ENCODE assay signal across 9 cellular contexts in genomic region chr11:9615031-9615451, GRCh38. TPM values are rescaled to one million over a fixed set of nuclear protein-coding genes. Genes with fewer than 3 reads are reported as not detected.
DNase-seq lines count a peak whose midpoint lies in the region; ATAC-seq, FAIRE-seq and TF ChIP-seq lines count a peak whose summit lies in the region.
"Had no signal": no experiment of that assay in that cellular context is flagged by ENCODE, and none has a peak within 500 bp of the region (broad histone marks: within the 10 kb centered on the region; RNA-seq: fewer than 3 reads in every experiment).

No MANE protein-coding gene starts in this region.

- peak; percentile 78 for DNase-seq in GM13977 (ENCODE audit: low spot score)
- no peak for DNase-seq in coronary artery (ENCODE audit: low spot score)
- DNase-seq in sigmoid colon = no peak
- no peak for DNase-seq in D721Med (ENCODE audit: insufficient read length, low spot score)
- DNase-seq in activated effector memory CD4-positive, alpha-beta T cell treated with anti-CD3 and anti-CD28 coated beads, Interleukin-2, amount 50 U/mL, for 16 hours = no peak
- DNase-seq in activated CD8-positive, alpha-beta memory T cell treated with anti-CD3 and anti-CD28 coated beads for 24 hours = no peak

- H3K36me3 ChIP-seq in HUES48 (ENCODE audit: control insufficient read depth, insufficient read depth, low read length) = no peaks in the 10 kb centered on the region
- H3K36me3 ChIP-seq in sigmoid colon = no peaks in the 10 kb centered on the region

- in situ Hi-C loops in GM13977 (cut with MboI; ENCODE audit: low pct_unique_long_range_greater_than_20kb, low sequenced_read_pairs, unreplicated experiment) = loop anchor here (10.0 kb wide), 1 partner anchor 110 kb away; no protein-coding TSS in a partner anchor

- H3K9me3 ChIP-seq in HUES48 (ENCODE audit: control insufficient read depth, insufficient read depth, low read length) = no peaks in the 10 kb centered on the region
- no peaks in the 10 kb centered on the region for H3K9me3 ChIP-seq in sigmoid colon

- H3K4me3 ChIP-seq in HUES48 (ENCODE audit: low read depth, low read length) (peak overlapping the region; percentile 62), coronary artery (peak overlapping the region; percentile 68), sigmoid colon (peak overlapping the region in 1 of 4 donors; percentile 60)

- no peak overlapping the region for H3K9ac ChIP-seq in HUES48 (ENCODE audit: low read depth, low read length)

- no peak overlapping the region for H3K27ac ChIP-seq in HUES48 (ENCODE audit: low read depth, low read length)
- H3K27ac ChIP-seq in coronary artery = peak overlapping the region; percentile 95 to 97
- H3K27ac ChIP-seq in sigmoid colon = peak overlapping the region; percentile 90 to 98 (median 98)

- H3K4me1 ChIP-seq in HUES48 (ENCODE audit: control insufficient read depth, insufficient read depth, low read length) (peaks cover 24% of the 10 kb centered on the region), sigmoid colon (peaks cover 0 to 26% (median 18%) of the 10 kb centered on the region in 4 donors)

- H3K27me3 ChIP-seq in HUES48 (ENCODE audit: control insufficient read depth, insufficient read depth, low read length) = no peaks in the 10 kb centered on the region
- no peaks in the 10 kb centered on the region for H3K27me3 ChIP-seq in sigmoid colon

- TF ChIP-seq EP300 in sigmoid colon (IDR thresholded peaks at IDR 0.05) = no peak

- intact Hi-C loops in sigmoid colon (cut with DNase I) = loop anchor here (2.0 to 10.0 kb wide), 3 partner anchors 48 to 360 kb away; no protein-coding TSS in a partner anchor

- TF ChIP-seq POLR2A in sigmoid colon (IDR thresholded peaks at IDR 0.05) = no peak

- peak; percentile 42 for ATAC-seq in GM21526 (IDR thresholded peaks at IDR 0.05; ENCODE audit: low FRiP score, unreplicated experiment)

- 66 to 67% methylated on average over 2 of the region's 2 CpGs for WGBS in sigmoid colon, 2 donors

- FAIRE-seq in D721Med (lab: Jason Lieb, UNC) = no peak
- FAIRE-seq: TTC549 had no signal

- TF ChIP-seq CTCF in GM13977 (IDR thresholded peaks at IDR 0.05; ENCODE audit: extremely low read depth, insufficient read depth, missing control alignments) (no peak), coronary artery (IDR thresholded peaks at IDR 0.05) (no peak), sigmoid colon (IDR thresholded peaks at IDR 0.05) (no peak), D721Med (IDR thresholded peaks at IDR 0.05; ENCODE audit: insufficient read depth, missing control alignments) (no peak)

RNA-seq across cellular contexts. Expression of gene WEE1, which starts 41.6 kb away (rescaled TPM):
- 10 to 100 TPM; 32.4 to 38.8 (median 35.0) TPM for total RNA-seq in sigmoid colon
- 10 to 100 TPM in 2 of 3 donors, 1 to 10 TPM in 1; 8.4 to 11.1 (median 10.0) TPM for polyA plus RNA-seq in sigmoid colon

RNA-seq across cellular contexts. Expression of gene SWAP70, which starts 48.8 kb away (rescaled TPM):
- total RNA-seq in sigmoid colon = 10 to 100 TPM; 22.1 to 30.3 (median 28.6) TPM
- polyA plus RNA-seq in sigmoid colon = 10 to 100 TPM in 2 of 3 donors, 1 to 10 TPM in 1; 9.5 to 19.8 (median 10.8) TPM
